1 cellular context compared by ENCODE assay signal in genomic region chr2:46708492-46708891, GRCh38.
TF ChIP-seq lines count a peak whose summit lies in the region.

No MANE protein-coding gene starts in this region.

TF ChIP-seq in GM23338, 12 proteins besides CTCF, POLR2A, EP300 and RAD21 (continued from another document):
- TF ChIP-seq ZNF462 (CRISPR knock-in tag; IDR thresholded peaks at IDR 0.05) (no peak), REST (IDR thresholded peaks at IDR 0.05; ENCODE audit: unreplicated experiment) (no peak), ZNF331 (CRISPR knock-in tag; IDR thresholded peaks at IDR 0.05; ENCODE audit: low read depth) (no peak), ZNF114 (CRISPR knock-in tag; IDR thresholded peaks at IDR 0.05) (no peak), CREB1 (CRISPR knock-in tag; IDR thresholded peaks at IDR 0.05; ENCODE audit: low read depth) (no peak)
